16 cellular contexts compared by ENCODE assay signal in the genomic region with DNA sequence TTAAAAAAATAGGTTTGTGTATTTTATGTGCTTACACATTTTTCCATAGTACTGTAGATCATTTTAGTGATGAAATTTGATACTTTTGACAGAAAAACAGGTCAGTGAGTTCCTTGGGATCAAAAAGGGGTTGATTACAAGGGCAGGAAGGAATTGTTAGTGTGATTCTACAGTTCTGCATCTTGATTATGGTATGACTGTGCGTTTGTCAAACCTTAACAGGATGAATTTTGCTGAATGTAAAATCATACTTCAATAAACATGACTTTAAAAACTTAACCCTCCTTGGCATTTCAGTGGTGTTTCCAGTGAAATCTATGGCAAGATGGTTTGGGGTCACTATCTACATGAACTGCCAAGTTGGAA. TPM values are rescaled to one million over a fixed set of nuclear protein-coding genes. Genes with fewer than 3 reads are reported as not detected.
DNase-seq lines count a peak whose midpoint lies in the region; ATAC-seq, FAIRE-seq and TF ChIP-seq lines count a peak whose summit lies in the region.
"Had no signal": no experiment of that assay in that cellular context is flagged by ENCODE, and none has a peak within 500 bp of the region (broad histone marks: within the 10 kb centered on the region; RNA-seq: fewer than 3 reads in every experiment).

No MANE protein-coding gene starts in this region.

- peaks cover 0 to 71% (median 23%) of the 10 kb centered on the region in 3 donors for H3K4me1 ChIP-seq in gastroesophageal sphincter
- peaks cover 0 to 61% (median 23%) of the 10 kb centered on the region in 4 donors for H3K4me1 ChIP-seq in tibial artery

- peak overlapping the region; percentile 55 to 98 (median 90) for H3K27ac ChIP-seq in gastroesophageal sphincter
- H3K27ac ChIP-seq in tibial artery = peak overlapping the region; percentile 39 to 65
- H3K27ac ChIP-seq: VCaP had no signal

- no peak for TF ChIP-seq EP300 in gastroesophageal sphincter (IDR thresholded peaks at IDR 0.05)

- H3K4me3 ChIP-seq in gastroesophageal sphincter (no peak overlapping the region), tibial artery (no peak overlapping the region)

- peak overlapping the region; percentile 23 for H3K4me3 Mint-ChIP-seq in activated naive CD4-positive, alpha-beta T cell treated with anti-CD3 and anti-CD28 coated beads, Interleukin-2, amount 50 U/mL, for 24 hours
- H3K4me3 Mint-ChIP-seq in activated T-helper 17 cell treated with anti-CD3 and anti-CD28 coated beads, Interleukin-2, amount 50 U/mL, for 72 hours = peak overlapping the region; percentile 61

- H3K9me3 Mint-ChIP-seq in activated naive CD4-positive, alpha-beta T cell treated with anti-CD3 and anti-CD28 coated beads, Interleukin-2, amount 50 U/mL, for 24 hours = no peaks in the 10 kb centered on the region
- no peaks in the 10 kb centered on the region for H3K9me3 Mint-ChIP-seq in activated T-helper 17 cell treated with anti-CD3 and anti-CD28 coated beads, Interleukin-2, amount 50 U/mL, for 72 hours
- H3K9me3 Mint-ChIP-seq: neural crest cell had no signal

- peak overlapping the region; percentile 89 for H3K27ac Mint-ChIP-seq in activated naive CD4-positive, alpha-beta T cell treated with anti-CD3 and anti-CD28 coated beads, Interleukin-2, amount 50 U/mL, for 24 hours
- H3K27ac Mint-ChIP-seq in activated T-helper 17 cell treated with anti-CD3 and anti-CD28 coated beads, Interleukin-2, amount 50 U/mL, for 72 hours = peak overlapping the region; percentile 82

- H3K27me3 ChIP-seq in gastroesophageal sphincter = no peaks in the 10 kb centered on the region
- H3K27me3 ChIP-seq in tibial artery = no peaks in the 10 kb centered on the region

- H3K27me3 Mint-ChIP-seq in activated naive CD4-positive, alpha-beta T cell treated with anti-CD3 and anti-CD28 coated beads, Interleukin-2, amount 50 U/mL, for 24 hours = no peaks in the 10 kb centered on the region
- H3K27me3 Mint-ChIP-seq in activated T-helper 17 cell treated with anti-CD3 and anti-CD28 coated beads, Interleukin-2, amount 50 U/mL, for 72 hours = no peaks in the 10 kb centered on the region

- H3K36me3 ChIP-seq in gastroesophageal sphincter = peaks cover 0 to 12% of the 10 kb centered on the region in 2 donors
- H3K36me3 ChIP-seq in tibial artery = peaks cover 0 to 4% (median 0%) of the 10 kb centered on the region in 3 donors

- H3K4me1 Mint-ChIP-seq in activated naive CD4-positive, alpha-beta T cell treated with anti-CD3 and anti-CD28 coated beads, Interleukin-2, amount 50 U/mL, for 24 hours = peaks cover 45% of the 10 kb centered on the region
- peaks cover 10% of the 10 kb centered on the region for H3K4me1 Mint-ChIP-seq in activated T-helper 17 cell treated with anti-CD3 and anti-CD28 coated beads, Interleukin-2, amount 50 U/mL, for 72 hours

- ATAC-seq in activated T-helper 17 cell treated with anti-CD3 and anti-CD28 coated beads, Interleukin-2, amount 50 U/mL, for 72 hours (replicated peaks) = no peak
- no peak for ATAC-seq in gastroesophageal sphincter

- intact Hi-C loops in tibial artery (cut with DNase I; ENCODE audit: low total_unique reads) = no loop called here

- TF ChIP-seq POLR2A in gastroesophageal sphincter (IDR thresholded peaks at IDR 0.05) = no peak
- TF ChIP-seq POLR2A in GM12892 (IDR thresholded peaks at IDR 0.05; ENCODE audit: low read depth, low read length) = no peak

- H3K36me3 Mint-ChIP-seq in activated naive CD4-positive, alpha-beta T cell treated with anti-CD3 and anti-CD28 coated beads, Interleukin-2, amount 50 U/mL, for 24 hours = peaks cover 35% of the 10 kb centered on the region
- H3K36me3 Mint-ChIP-seq in activated T-helper 17 cell treated with anti-CD3 and anti-CD28 coated beads, Interleukin-2, amount 50 U/mL, for 72 hours (ENCODE audit: low read depth) = peaks cover 86% of the 10 kb centered on the region

- TF ChIP-seq CTCF in gastroesophageal sphincter (IDR thresholded peaks at IDR 0.05) (no peak), tibial artery (IDR thresholded peaks at IDR 0.05) (no peak)

- no peaks in the 10 kb centered on the region for H3K9me3 ChIP-seq in gastroesophageal sphincter
- no peaks in the 10 kb centered on the region for H3K9me3 ChIP-seq in tibial artery

- WGBS in gastroesophageal sphincter (ENCODE audit: low coverage in 1 of 2), 2 donors = 56 to 77% methylated on average over 1 of the region's 1 CpG

- DNase-seq in activated naive CD4-positive, alpha-beta T cell treated with anti-CD3 and anti-CD28 coated beads, Interleukin-2, amount 50 U/mL, for 16 hours = no peak
- no peak for DNase-seq in tibial artery
- no peak for DNase-seq in AG08396 (ENCODE audit: low spot score)
- DNase-seq in GM12892 (ENCODE audit: insufficient read length) = no peak
- no peak for DNase-seq in stimulated activated CD4-positive, alpha-beta T cell treated with anti-CD3 and anti-CD28 coated beads, Interleukin-2, amount 100 ng/mL, for 24 hours
- DNase-seq: activated effector memory CD4-positive, alpha-beta T cell treated with Interleukin-2 at 50 U/mL for 16 hours; DMS79 treated with DMSO at 0.1 percent for 48 hours; NCI-H1048; NCI-H2227 treated with DMSO at 0.1 percent for 48 hours; stimulated activated CD4-positive, alpha-beta T cell treated with anti-CD3 and anti-CD28 coated beads, Interleukin-12 subunit alpha, Interleukin-12 subunit beta, amount 100 ng/mL, for 4 hours had no signal

- FAIRE-seq in GM12892 (lab: Jason Lieb, UNC) = no peak
- FAIRE-seq: H1 had no signal

RNA-seq across cellular contexts. Expression of a gene that starts 35.6 kb away (rescaled TPM):
- total RNA-seq in activated T-helper 17 cell treated with anti-CD3 and anti-CD28 coated beads, Interleukin-2, amount 50 U/mL, for 72 hours = 100 to 1,000 TPM; 262 to 281 TPM
- 100 to 1,000 TPM; 121 to 340 (median 231) TPM for total RNA-seq in gastroesophageal sphincter
- 1,193 TPM for polyA plus RNA-seq in GM12892 (2012; ENCODE audit: missing spikeins)
